ENCODE assay signal across 15 cellular contexts in the genomic region with DNA sequence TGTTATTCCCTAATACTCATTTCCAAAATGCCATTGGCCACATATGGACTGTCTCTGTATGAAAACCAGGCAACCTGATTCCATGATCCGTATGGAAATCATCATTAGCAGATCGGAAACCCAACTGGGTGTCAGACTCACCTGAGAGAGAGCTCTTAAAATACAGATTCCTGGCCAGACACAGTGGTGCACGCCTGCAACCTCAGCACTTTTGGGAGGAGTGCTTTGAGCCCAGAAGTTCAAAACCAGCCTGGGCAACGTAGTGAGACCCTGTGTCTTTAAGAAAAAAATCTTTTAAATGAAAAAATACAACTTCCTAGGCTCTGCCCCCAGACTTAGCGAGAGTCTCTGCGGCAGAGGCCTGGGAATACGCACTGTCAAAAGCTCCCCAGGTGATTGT. TPM values are rescaled to one million over a fixed set of nuclear protein-coding genes. Genes with fewer than 3 reads are reported as not detected.
DNase-seq lines count a peak whose midpoint lies in the region; ATAC-seq, FAIRE-seq and TF ChIP-seq lines count a peak whose summit lies in the region.
"Had no signal": no experiment of that assay in that cellular context is flagged by ENCODE, and none has a peak within 500 bp of the region (broad histone marks: within the 10 kb centered on the region; RNA-seq: fewer than 3 reads in every experiment).

No MANE protein-coding gene starts in this region.

- H3K36me3 ChIP-seq in BLaER1 = no peaks in the 10 kb centered on the region
- H3K36me3 ChIP-seq in neutrophil = peaks cover 91% of the 10 kb centered on the region
- H3K36me3 ChIP-seq in CD8-positive, alpha-beta memory T cell (ENCODE audit: insufficient read depth, low read length) = no peaks in the 10 kb centered on the region
- H3K36me3 ChIP-seq: HAP-1 had no signal

- TF ChIP-seq CTCF in A549 (IDR thresholded peaks at IDR 0.05) (no peak), neutrophil (IDR thresholded peaks at IDR 0.05) (no peak)

- 66% methylated on average over 7 of the region's 7 CpGs for WGBS in A549 (ENCODE audit: missing lambda C conversion rate)

- CTCF ChIA-PET in A549 (lab: Yijun Ruan, JAX) = interaction anchor here (0.7 kb wide), 1 partner anchor 40 kb away, joined by 3 read pairs; no protein-coding TSS in a partner anchor
- CTCF ChIA-PET in CD8-positive, alpha-beta memory T cell (lab: Charles Lee) = no interaction called here

- no peaks in the 10 kb centered on the region for H3K27me3 ChIP-seq in BLaER1
- no peaks in the 10 kb centered on the region for H3K27me3 ChIP-seq in neutrophil
- no peaks in the 10 kb centered on the region for H3K27me3 ChIP-seq in CD8-positive, alpha-beta memory T cell (ENCODE audit: insufficient read depth, low read length, poor library complexity, severe bottlenecking)

- FAIRE-seq in A549 (lab: Jason Lieb, UNC) = no peak
- FAIRE-seq: A204.1, GM12878 had no signal

- H3K27ac ChIP-seq in A549 (no peak overlapping the region), BLaER1 (no peak overlapping the region), angular gyrus (ENCODE audit: low read depth, low read length) (peak overlapping the region; percentile 72), neutrophil (peak overlapping the region; percentile 13)
- no peak overlapping the region for H3K27ac ChIP-seq in CD8-positive, alpha-beta memory T cell (ENCODE audit: low read depth, low read length)
- H3K27ac ChIP-seq: KMS-11 had no signal

- no peak overlapping the region for H3K9ac ChIP-seq in BLaER1
- H3K9ac ChIP-seq: KMS-11 had no signal

- TF ChIP-seq RAD21 in A549 (conservative IDR thresholded peaks at IDR 0.05 in 1 of 2, IDR thresholded peaks at IDR 0.05 in 1 of 2) = no peak

- H3K4me1 ChIP-seq in A549 (peaks cover 24% of the 10 kb centered on the region; the same call in 1 of the 3 replicates), BLaER1 (peaks cover 16% of the 10 kb centered on the region), neutrophil (ENCODE audit: control insufficient read depth in 1 of 2, insufficient read depth in 1 of 2, low read depth in 1 of 2, low read length in 1 of 2) (peaks cover 10 to 13% of the 10 kb centered on the region in 2 experiments)
- H3K4me1 ChIP-seq in CD8-positive, alpha-beta memory T cell (ENCODE audit: insufficient read depth, low read length) = no peaks in the 10 kb centered on the region
- H3K4me1 ChIP-seq: HAP-1 had no signal

- no peaks in the 10 kb centered on the region for H3K27me3 Mint-ChIP-seq in CD8-positive, alpha-beta memory T cell

- ATAC-seq in A549 = no peak
- no peak for ATAC-seq in GM21360 (IDR thresholded peaks at IDR 0.05; ENCODE audit: unreplicated experiment)
- ATAC-seq: CD8-positive, alpha-beta T cell; GM12878 had no signal

- H3K27ac Mint-ChIP-seq in CD8-positive, alpha-beta memory T cell = peak overlapping the region in 1 of 8 donors; percentile 23
- H3K27ac Mint-ChIP-seq: CD8-positive, alpha-beta T cell had no signal

- POLR2A ChIA-PET in A549 (lab: Yijun Ruan, JAX) = no interaction called here
- POLR2A ChIA-PET in CD8-positive, alpha-beta memory T cell (lab: Charles Lee) = no interaction called here

- TF ChIP-seq EP300 in A549 (IDR thresholded peaks at IDR 0.05) = no peak

- H3K4me3 ChIP-seq in A549 (no peak overlapping the region), BLaER1 (no peak overlapping the region), neutrophil (ENCODE audit: low read depth in 1 of 2, low read length in 1 of 2) (no peak overlapping the region)
- no peak overlapping the region for H3K4me3 ChIP-seq in CD8-positive, alpha-beta memory T cell (ENCODE audit: low read length)
- H3K4me3 ChIP-seq: GM12878, HAP-1 had no signal

- H3K36me3 Mint-ChIP-seq in CD8-positive, alpha-beta memory T cell = peaks cover 9 to 23% (median 12%) of the 10 kb centered on the region in 3 donors

- no peaks in the 10 kb centered on the region for H4K20me1 ChIP-seq in BLaER1

- DNase-seq in A549 (ENCODE audit: low read depth in 1 of 2, low spot score in 1 of 2) (no peak), Kasumi-1 (lab: John Stamatoyannopoulos, UW) (no peak)
- DNase-seq in CD8-positive, alpha-beta memory T cell = no peak
- DNase-seq: AML-193; CD8-positive, alpha-beta T cell; DMS153; DMS79 had no signal

- no peaks in the 10 kb centered on the region for H3K9me3 Mint-ChIP-seq in CD8-positive, alpha-beta memory T cell
- H3K9me3 Mint-ChIP-seq: CD8-positive, alpha-beta T cell had no signal

- H3K4me2 ChIP-seq in A549 = no peak overlapping the region
- H3K4me2 ChIP-seq in BLaER1 = peak overlapping the region; percentile 51
- H3K4me2 ChIP-seq: KMS-11 had no signal

- H3K9me3 ChIP-seq in A549 = no peaks in the 10 kb centered on the region
- H3K9me3 ChIP-seq in BLaER1 = no peaks in the 10 kb centered on the region
- H3K9me3 ChIP-seq in neutrophil = no peaks in the 10 kb centered on the region
- H3K9me3 ChIP-seq in CD8-positive, alpha-beta memory T cell (ENCODE audit: low read length) = no peaks in the 10 kb centered on the region
- H3K9me3 ChIP-seq: HAP-1 had no signal

- H3K4me1 Mint-ChIP-seq in CD8-positive, alpha-beta memory T cell = peaks cover under 1 to 2% (median 2%) of the 10 kb centered on the region in 3 donors

- no peak overlapping the region for H3K4me3 Mint-ChIP-seq in CD8-positive, alpha-beta memory T cell
- H3K4me3 Mint-ChIP-seq: CD8-positive, alpha-beta T cell had no signal

- no peak for TF ChIP-seq POLR2A in A549 (IDR thresholded peaks at IDR 0.05; ENCODE audit: low read length)

TF ChIP-seq in A549, 52 proteins besides CTCF, POLR2A, EP300 and RAD21:
- TF ChIP-seq ZC3H11A (IDR thresholded peaks at IDR 0.05) (no peak), NFE2L2 (conservative IDR thresholded peaks at IDR 0.05; ENCODE audit: low read length) (no peak), HOXA7 (CRISPR knock-in tag; IDR thresholded peaks at IDR 0.05) (no peak), MAFK (IDR thresholded peaks at IDR 0.05; ENCODE audit: partially characterized antibody) (peak; percentile 36), RARB (CRISPR knock-in tag; IDR thresholded peaks at IDR 0.05) (no peak), CBX8 (IDR thresholded peaks at IDR 0.05) (no peak)
- TF ChIP-seq, protein P1, sequence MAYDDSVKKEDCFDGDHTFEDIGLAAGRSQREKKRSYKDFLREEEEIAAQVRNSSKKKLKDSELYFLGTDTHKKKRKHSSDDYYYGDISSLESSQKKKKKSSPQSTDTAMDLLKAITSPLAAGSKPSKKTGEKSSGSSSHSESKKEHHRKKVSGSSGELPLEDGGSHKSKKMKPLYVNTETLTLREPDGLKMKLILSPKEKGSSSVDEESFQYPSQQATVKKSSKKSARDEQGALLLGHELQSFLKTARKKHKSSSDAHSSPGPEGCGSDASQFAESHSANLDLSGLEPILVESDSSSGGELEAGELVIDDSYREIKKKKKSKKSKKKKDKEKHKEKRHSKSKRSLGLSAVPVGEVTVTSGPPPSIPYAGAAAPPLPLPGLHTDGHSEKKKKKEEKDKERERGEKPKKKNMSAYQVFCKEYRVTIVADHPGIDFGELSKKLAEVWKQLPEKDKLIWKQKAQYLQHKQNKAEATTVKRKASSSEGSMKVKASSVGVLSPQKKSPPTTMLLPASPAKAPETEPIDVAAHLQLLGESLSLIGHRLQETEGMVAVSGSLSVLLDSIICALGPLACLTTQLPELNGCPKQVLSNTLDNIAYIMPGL (CRISPR knock-in tag; IDR thresholded peaks at IDR 0.05; ENCODE audit: borderline replicate concordance) = no peak

RNA-seq across cellular contexts. Expression of gene PLXNC1, which starts 37.4 kb away (rescaled TPM):
- polyA plus RNA-seq in A549 (2011; rRNA removed) (0.50 and 1.4 TPM in 2 replicates), A549 (2017; fragmentation: RNase III; extraction: RNeasy Plus Mini Kit Qiagen cat#74134 plus additional on column Dnase treatment) (0.12 to 0.18 TPM (median 0.13 TPM) in 3 replicates)
- 0.01 and 0.05 TPM in 2 replicates for polyA plus RNA-seq in A549 (2012; cell fraction: cytosol; rRNA removed)
- polyA plus RNA-seq in A549 (2012; cell fraction: nucleus; rRNA removed) = 0.06 and 0.45 TPM in 2 replicates
- 1.1 and 1.2 TPM in 2 replicates for polyA minus RNA-seq in A549 (2011; rRNA and poly(A)+ RNA removed)
- 1 to 10 TPM; 5.0 to 5.6 TPM for total RNA-seq in CD8-positive, alpha-beta memory T cell
- 8.1 TPM for polyA plus RNA-seq in CD8-positive, alpha-beta memory T cell

Comparison
In these comparisons a context has a peak if more than half of its experiments do, and no peak if none do; other contexts are left out.
1. H3K27ac ChIP-seq: peak in angular gyrus (single experiment) and neutrophil (single experiment); none in A549 (0 of 2), BLaER1 (single experiment) and CD8-positive, alpha-beta memory T cell (single experiment).